Comparison of ENCODE assay signal across 21 cellular contexts in genomic region chr12:39935839-39936238, GRCh38.
DNase-seq lines count a peak whose midpoint lies in the region; ATAC-seq, FAIRE-seq and TF ChIP-seq lines count a peak whose summit lies in the region.
"Had no signal": no experiment of that assay in that cellular context is flagged by ENCODE, and none has a peak within 500 bp of the region (broad histone marks: within the 10 kb centered on the region; RNA-seq: fewer than 3 reads in every experiment).

No MANE protein-coding gene starts in this region.

- H3K4me1 ChIP-seq in OCI-LY3 (ENCODE audit: low read length), result peaks cover 45% of the 10 kb centered on the region
- peaks cover 0 to 10% of the 10 kb centered on the region in 2 experiments; a peak in 2 of 5 replicates for H3K4me1 ChIP-seq in K562 (replicated peaks in 1 of 2; ENCODE audit: control insufficient read depth in 2 of 2, insufficient read depth in 2 of 2, low read length in 2 of 2)
- H3K4me1 ChIP-seq in mucosa of rectum (ENCODE audit: control insufficient read depth in 2 of 2, insufficient read depth in 2 of 2, low read length in 2 of 2), result peaks cover 0 to 13% of the 10 kb centered on the region in 2 donors
- H3K4me1 ChIP-seq in kidney (ENCODE audit: control insufficient read depth in 1 of 2, insufficient read depth in 1 of 2, low read depth in 1 of 2, low read length in 2 of 2), result no peaks in the 10 kb centered on the region
- H3K4me1 ChIP-seq: BE2C, Caco-2 had no signal

- TF ChIP-seq RAD21 in K562 (CRISPR knock-in tag; conservative IDR thresholded peaks at IDR 0.05 in 1 of 2, IDR thresholded peaks at IDR 0.05 in 1 of 2), result no peak

- ATAC-seq in K562 (no peak), GM21786 (IDR thresholded peaks at IDR 0.05; ENCODE audit: unreplicated experiment) (no peak), HG02981 (IDR thresholded peaks at IDR 0.05; ENCODE audit: unreplicated experiment) (no peak)
- ATAC-seq: HCT116 had no signal

- TF ChIP-seq POLR2A in K562 (conservative IDR thresholded peaks at IDR 0.05), result no peak

- CTCF ChIA-PET in K562 (lab: Yijun Ruan, JAX; ENCODE audit: low intra/inter-chr PET ratio), result no interaction called here

- H3K4me3 ChIP-seq in OCI-LY3 (ENCODE audit: low read length), result no peak overlapping the region
- no peak overlapping the region for H3K4me3 ChIP-seq in K562
- H3K4me3 ChIP-seq in mucosa of rectum (ENCODE audit: low read length in 2 of 2), result no peak overlapping the region
- H3K4me3 ChIP-seq in kidney (ENCODE audit: low read length in 2 of 2), result no peak overlapping the region

- no TSS peak for BruUV-seq in K562 (replicated peaks; lab: Mats Ljungman, UMichigan)

- DNase-seq in NOMO-1 (lab: John Stamatoyannopoulos, UW; ENCODE audit: unreplicated experiment in 2 of 2), result peak; percentile 86 to 93
- DNase-seq in K562 (ENCODE audit: extremely low read depth in 1 of 4, low spot score in 3 of 4), result no peak
- DNase-seq in NCI-H2227 treated with DMSO at 0.1 percent for 48 hours (lab: John Stamatoyannopoulos, UW), result no peak
- DNase-seq in kidney, result no peak
- DNase-seq: ACHN; BE2C; Caco-2; CD4-positive, alpha-beta T cell; GOT3; H7; HFFc6 had no signal

- H3K9me3 ChIP-seq in OCI-LY3 (ENCODE audit: insufficient read depth, low read length) (no peaks in the 10 kb centered on the region), K562 (replicated peaks; ENCODE audit: control insufficient read depth, insufficient read depth, low read depth, low read length) (no peaks in the 10 kb centered on the region), mucosa of rectum (ENCODE audit: control insufficient read depth in 2 of 2, low read length in 2 of 2) (no peaks in the 10 kb centered on the region), kidney (ENCODE audit: control insufficient read depth in 1 of 2, low read length in 2 of 2) (no peaks in the 10 kb centered on the region)
- H3K9me3 ChIP-seq: BE2C, Caco-2 had no signal

- H3K27ac ChIP-seq in OCI-LY3 (ENCODE audit: low read length), result no peak overlapping the region
- no peak overlapping the region for H3K27ac ChIP-seq in K562 (ENCODE audit: extremely low read depth, low read depth, low read length)
- peak overlapping the region; percentile 20 to 34 for H3K27ac ChIP-seq in mucosa of rectum (ENCODE audit: low read depth in 2 of 2, low read length in 2 of 2)
- H3K27ac ChIP-seq in kidney (ENCODE audit: low read depth in 2 of 2, low read length in 2 of 2), result no peak overlapping the region
- H3K27ac ChIP-seq: C4-2B had no signal

- H3K9me1 ChIP-seq in K562 (ENCODE audit: control insufficient read depth, insufficient read depth, low read length), result no peaks in the 10 kb centered on the region

- intact Hi-C loops in K562 (cut with micrococcal nuclease) (no loop called here), kidney (cut with DNase I) (no loop called here)

- TF ChIP-seq CTCF in OCI-LY3 (IDR thresholded peaks at IDR 0.05; ENCODE audit: low read depth, low read length) (no peak), K562 (IDR thresholded peaks at IDR 0.05 in 2 of 3, conservative IDR thresholded peaks at IDR 0.05 in 1 of 3; ENCODE audit: insufficient read depth in 2 of 3, low read depth in 1 of 3, low read length in 3 of 3) (no peak), kidney (IDR thresholded peaks at IDR 0.05; ENCODE audit: borderline replicate concordance, extremely low read depth, insufficient read depth) (no peak)

- H3K79me2 ChIP-seq in OCI-LY3 (ENCODE audit: low read length) (no peaks in the 10 kb centered on the region), K562 (ENCODE audit: control insufficient read depth, insufficient read depth, low read length) (no peaks in the 10 kb centered on the region; the same call in 2 of the 3 replicates)

- H3K4me2 ChIP-seq in OCI-LY3 (ENCODE audit: low read length) (peak overlapping the region; percentile 26; the same call in 1 of the 2 replicates), K562 (ENCODE audit: insufficient read depth, low read length) (no peak overlapping the region)

- TF ChIP-seq EP300 in K562 (IDR thresholded peaks at IDR 0.05; ENCODE audit: low read length), result no peak

- 38% methylated on average over 2 of the region's 2 CpGs for WGBS in K562 (ENCODE audit: insufficient coverage, low coverage, missing lambda C conversion rate)

- FAIRE-seq in K562 (lab: Jason Lieb, UNC) (no peak), kidney (lab: Jason Lieb, UNC) (no peak)
- FAIRE-seq: A204.1, D721Med, G401.6, GM12891 had no signal

- POLR2A ChIA-PET in K562 (lab: Yijun Ruan, JAX), result no interaction called here

- H3K27me3 ChIP-seq in OCI-LY3 (ENCODE audit: low read depth, low read length), result no peaks in the 10 kb centered on the region
- no peaks in the 10 kb centered on the region for H3K27me3 ChIP-seq in K562 (ENCODE audit: control insufficient read depth in 2 of 2, insufficient read depth in 2 of 2, low read length in 2 of 2)
- H3K27me3 ChIP-seq in mucosa of rectum (ENCODE audit: control insufficient read depth in 2 of 2, insufficient read depth in 2 of 2, low read length in 2 of 2), result no peaks in the 10 kb centered on the region
- H3K27me3 ChIP-seq: BE2C had no signal

- in situ Hi-C loops in K562 (cut with MboI), result no loop called here

- H4K20me1 ChIP-seq in OCI-LY3 (ENCODE audit: insufficient read depth, low read length) (peaks cover 3% of the 10 kb centered on the region), K562 (replicated peaks; ENCODE audit: control insufficient read depth, insufficient read depth, low read length) (no peaks in the 10 kb centered on the region)

- H3K36me3 ChIP-seq in OCI-LY3 (replicated peaks; ENCODE audit: low read depth, low read length) (no peaks in the 10 kb centered on the region), K562 (ENCODE audit: control insufficient read depth, insufficient read depth, low read length) (no peaks in the 10 kb centered on the region), mucosa of rectum (ENCODE audit: control insufficient read depth in 2 of 2, insufficient read depth in 2 of 2, low read length in 2 of 2) (no peaks in the 10 kb centered on the region), kidney (ENCODE audit: control insufficient read depth in 1 of 2, insufficient read depth in 2 of 2, low read length in 2 of 2) (no peaks in the 10 kb centered on the region)
- H3K36me3 ChIP-seq: BE2C had no signal

- H3K9ac ChIP-seq in OCI-LY3 (ENCODE audit: low read length), result no peak overlapping the region
- H3K9ac ChIP-seq in K562 (ENCODE audit: insufficient read depth in 1 of 2, low read depth in 2 of 2, low read length in 2 of 2), result no peak overlapping the region
- H3K9ac ChIP-seq in mucosa of rectum (ENCODE audit: low read depth in 1 of 2, low read length in 2 of 2), result no peak overlapping the region
- H3K9ac ChIP-seq in kidney (ENCODE audit: low read length in 2 of 2), result no peak overlapping the region

- H2AFZ ChIP-seq in OCI-LY3 (ENCODE audit: low read depth, low read length), result no peak overlapping the region
- no peak overlapping the region for H2AFZ ChIP-seq in K562 (ENCODE audit: low read depth, low read length)

TF ChIP-seq in K562, 482 proteins besides CTCF, POLR2A, EP300 and RAD21:
- TF ChIP-seq ESRRA (IDR thresholded peaks at IDR 0.05; ENCODE audit: borderline replicate concordance, low read depth) (no peak), RCOR1 (IDR thresholded peaks at IDR 0.05; ENCODE audit: borderline replicate concordance in 1 of 2, low read depth in 2 of 2, low read length in 2 of 2) (peak in 1 of 2 experiments; percentile 42; a peak in 1 of 4 replicates), TCF3 (CRISPR knock-in tag; IDR thresholded peaks at IDR 0.05) (no peak), DDX20 (tag; IDR thresholded peaks at IDR 0.05; ENCODE audit: low read depth) (no peak), MEIS2 (IDR thresholded peaks at IDR 0.05; ENCODE audit: partially characterized antibody) (peak; percentile 88), ZNF384 (IDR thresholded peaks at IDR 0.05; ENCODE audit: low read depth, low read length) (no peak), NUFIP1 (IDR thresholded peaks at IDR 0.05; ENCODE audit: partially characterized antibody) (no peak), FOXJ2 (tag; IDR thresholded peaks at IDR 0.05) (no peak), KDM1A (IDR thresholded peaks at IDR 0.05) (0 out of 4 replicates have a peak, but pooled peaks of 1 of the 2 experiments have one; percentile 16), PHB2 (IDR thresholded peaks at IDR 0.05; ENCODE audit: low read depth) (no peak)
- TF ChIP-seq, protein P1, sequence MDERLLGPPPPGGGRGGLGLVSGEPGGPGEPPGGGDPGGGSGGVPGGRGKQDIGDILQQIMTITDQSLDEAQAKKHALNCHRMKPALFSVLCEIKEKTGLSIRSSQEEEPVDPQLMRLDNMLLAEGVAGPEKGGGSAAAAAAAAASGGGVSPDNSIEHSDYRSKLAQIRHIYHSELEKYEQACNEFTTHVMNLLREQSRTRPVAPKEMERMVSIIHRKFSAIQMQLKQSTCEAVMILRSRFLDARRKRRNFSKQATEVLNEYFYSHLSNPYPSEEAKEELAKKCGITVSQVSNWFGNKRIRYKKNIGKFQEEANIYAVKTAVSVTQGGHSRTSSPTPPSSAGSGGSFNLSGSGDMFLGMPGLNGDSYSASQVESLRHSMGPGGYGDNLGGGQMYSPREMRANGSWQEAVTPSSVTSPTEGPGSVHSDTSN (CRISPR knock-in tag; IDR thresholded peaks at IDR 0.05; ENCODE audit: low read depth), result no peak
- TF ChIP-seq, protein P1 (tag; conservative IDR thresholded peaks at IDR 0.05; ENCODE audit: low read depth), result peak; percentile 80

Comparison
In these comparisons a context has a peak if more than half of its experiments do, and no peak if none do; other contexts are left out.
1. DNase-seq: peak in NOMO-1 (2 of 2); none in K562 (0 of 4), NCI-H2227 treated with DMSO at 0.1 percent for 48 hours (single experiment) and kidney (single experiment).
2. H3K27ac ChIP-seq: peak in mucosa of rectum (2 of 2); none in OCI-LY3 (single experiment), K562 (single experiment) and kidney (0 of 2).